ENCODE assay signal across 1 cellular context in genomic region chr3:106343841-106344240, GRCh38.
TF ChIP-seq lines count a peak whose summit lies in the region.

No MANE protein-coding gene starts in this region.

TF ChIP-seq in GM23338, 12 proteins besides CTCF, POLR2A, EP300 and RAD21 (continued from another document):
- TF ChIP-seq ZNF462 (CRISPR knock-in tag; IDR thresholded peaks at IDR 0.05): no peak
